ENCODE assay signal across 10 cellular contexts in the genomic region with DNA sequence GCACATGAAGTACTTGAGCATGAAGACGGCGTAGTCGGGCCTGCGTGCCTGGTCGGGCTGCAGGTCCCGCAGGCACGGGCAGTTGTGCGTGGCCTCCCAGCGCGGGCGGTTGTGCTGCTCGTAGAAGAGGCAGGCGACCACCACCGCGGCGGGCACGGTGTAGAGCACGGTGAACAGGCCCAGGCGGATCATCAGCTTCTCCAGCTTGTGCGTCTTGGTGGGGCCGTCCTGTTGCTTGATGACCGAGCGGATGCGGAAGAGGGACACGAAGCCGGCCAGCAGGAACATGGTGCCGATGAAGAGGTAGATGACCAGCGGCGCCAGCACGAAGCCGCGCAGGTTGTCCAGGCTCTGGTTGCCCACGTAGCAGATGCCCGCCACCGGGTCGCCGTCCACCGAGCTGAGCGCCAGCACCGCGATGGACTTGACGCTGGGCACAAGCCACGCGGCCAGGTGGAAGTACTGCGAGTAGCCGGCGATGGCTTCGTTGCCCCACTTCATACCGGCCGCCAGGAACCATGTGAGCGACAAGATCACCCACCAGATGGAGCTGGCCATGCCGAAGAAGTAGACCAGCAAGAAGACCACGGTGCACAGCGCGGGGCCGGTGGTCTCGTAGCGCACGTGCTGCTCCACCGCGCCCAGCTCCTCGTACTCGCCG. TPM values are rescaled to one million over a fixed set of nuclear protein-coding genes. Genes with fewer than 3 reads are reported as not detected.
A peak's percentile ranks its signal among the peaks of the same experiment; 100 is the strongest.
DNase-seq lines count a peak whose midpoint lies in the region; ATAC-seq, FAIRE-seq and TF ChIP-seq lines count a peak whose summit lies in the region.
"Had no signal": no experiment of that assay in that cellular context is flagged by ENCODE, and none has a peak within 500 bp of the region (broad histone marks: within the 10 kb centered on the region; RNA-seq: fewer than 3 reads in every experiment).

No MANE protein-coding gene starts in this region.

- no peak for TF ChIP-seq POLR2A in testis (IDR thresholded peaks at IDR 0.05)

- H3K4me1 ChIP-seq in astrocyte (ENCODE audit: insufficient read depth, low read length) (peaks cover 19% of the 10 kb centered on the region), testis (peaks cover 3% of the 10 kb centered on the region)

- no peaks in the 10 kb centered on the region for H3K9me3 Mint-ChIP-seq in T-helper 2 cell treated with Interferon-gamma antibody and Interleukin-4, amounts not matched to agents 5 μg/mL and 100 μg/mL, for 36 hours
- no peaks in the 10 kb centered on the region for H3K9me3 Mint-ChIP-seq in astrocyte (ENCODE audit: unreplicated experiment)

- peak overlapping the region; percentile 81 for H2AFZ ChIP-seq in astrocyte (ENCODE audit: low read depth, low read length)

- H3K27me3 Mint-ChIP-seq in T-helper 2 cell treated with Interferon-gamma antibody and Interleukin-4, amounts not matched to agents 5 μg/mL and 100 μg/mL, for 36 hours (ENCODE audit: low read depth), result peaks cover 75% of the 10 kb centered on the region
- no peaks in the 10 kb centered on the region for H3K27me3 Mint-ChIP-seq in astrocyte (ENCODE audit: low read depth, unreplicated experiment)

- no peaks in the 10 kb centered on the region for H3K27me3 ChIP-seq in astrocyte (ENCODE audit: insufficient read depth, low read length)
- peaks cover 6% of the 10 kb centered on the region for H3K27me3 ChIP-seq in kidney epithelial cell (ENCODE audit: control insufficient read depth, insufficient read depth, low read length)
- no peaks in the 10 kb centered on the region for H3K27me3 ChIP-seq in testis

- ATAC-seq in HG03097 (IDR thresholded peaks at IDR 0.05; ENCODE audit: low FRiP score, unreplicated experiment), result no peak

- H3K4me3 ChIP-seq in astrocyte (ENCODE audit: insufficient read depth, low read depth, low read length) (peak overlapping the region; percentile 68), kidney epithelial cell (ENCODE audit: low read depth, low read length) (peak overlapping the region; percentile 60), testis (peak overlapping the region in 1 of 2 donors; percentile 24)

- in situ Hi-C loops in G401 (cut with HindIII; ENCODE audit: low sequenced_read_pairs), result no loop called here

- WGBS in testis, 2 donors, result 50 to 51% methylated on average over 20 to 49 of the region's 64 CpGs

- no peak for FAIRE-seq in astrocyte (lab: Jason Lieb, UNC)

- peaks cover 12% of the 10 kb centered on the region for H4K20me1 ChIP-seq in astrocyte (ENCODE audit: insufficient read depth, low read length)

- peaks cover 30% of the 10 kb centered on the region for H3K79me2 ChIP-seq in astrocyte (ENCODE audit: insufficient read depth, low read length)

- peak overlapping the region; percentile 92 for H3K4me2 ChIP-seq in astrocyte (ENCODE audit: low read length)

- H3K27ac ChIP-seq in astrocyte (ENCODE audit: low read depth, low read length) (no peak overlapping the region), testis (no peak overlapping the region)
- H3K27ac ChIP-seq: neutrophil had no signal

- no peaks in the 10 kb centered on the region for H3K36me3 ChIP-seq in astrocyte (ENCODE audit: insufficient read depth, low read length)
- H3K36me3 ChIP-seq in kidney epithelial cell (ENCODE audit: control insufficient read depth, insufficient read depth, low read length), result no peaks in the 10 kb centered on the region
- no peaks in the 10 kb centered on the region for H3K36me3 ChIP-seq in testis (ENCODE audit: low read depth, missing control alignments)
- H3K36me3 ChIP-seq: neutrophil had no signal

- DNase-seq in T-helper 2 cell treated with Interferon-gamma antibody and Interleukin-4, amounts not matched to agents 5 μg/mL and 100 μg/mL, for 36 hours (ENCODE audit: low spot score), result no peak
- DNase-seq in T-helper 2 cell, result no peak
- peak; percentile 29 for DNase-seq in astrocyte (ENCODE audit: low read depth)
- no peak for DNase-seq in kidney epithelial cell (ENCODE audit: low read depth)
- peak; percentile 42 for DNase-seq in testis
- DNase-seq in kidney glomerular epithelial cell (lab: John Stamatoyannopoulos, UW), result no peak
- DNase-seq in G401 (ENCODE audit: low spot score), result no peak

- H3K36me3 Mint-ChIP-seq in T-helper 2 cell treated with Interferon-gamma antibody and Interleukin-4, amounts not matched to agents 5 μg/mL and 100 μg/mL, for 36 hours (ENCODE audit: low read depth), result no peaks in the 10 kb centered on the region
- H3K36me3 Mint-ChIP-seq in astrocyte (ENCODE audit: low read depth, unreplicated experiment), result peaks cover 3% of the 10 kb centered on the region

- peaks cover 10% of the 10 kb centered on the region for H3K4me1 Mint-ChIP-seq in T-helper 2 cell treated with Interferon-gamma antibody and Interleukin-4, amounts not matched to agents 5 μg/mL and 100 μg/mL, for 36 hours (ENCODE audit: low read depth)
- H3K4me1 Mint-ChIP-seq in astrocyte (ENCODE audit: low read depth, unreplicated experiment), result peaks cover 25% of the 10 kb centered on the region

- no peak overlapping the region for H3K27ac Mint-ChIP-seq in T-helper 2 cell treated with Interferon-gamma antibody and Interleukin-4, amounts not matched to agents 5 μg/mL and 100 μg/mL, for 36 hours
- peak overlapping the region; percentile 66 for H3K27ac Mint-ChIP-seq in astrocyte (ENCODE audit: unreplicated experiment)

- TF ChIP-seq CTCF in astrocyte (IDR thresholded peaks at IDR 0.05; ENCODE audit: insufficient read depth, low read depth, low read length) (no peak), kidney epithelial cell (IDR thresholded peaks at IDR 0.05; ENCODE audit: insufficient read depth, low read length, poor library complexity, severe bottlenecking) (peak; percentile 33), testis (IDR thresholded peaks at IDR 0.05) (peak in 1 of 3 experiments; percentile 4)

- H3K9me3 ChIP-seq in astrocyte (ENCODE audit: insufficient read depth, low read depth, low read length) (no peaks in the 10 kb centered on the region), testis (no peaks in the 10 kb centered on the region)
- H3K9me3 ChIP-seq: neutrophil had no signal

- intact Hi-C loops in testis (cut with DNase I; ENCODE audit: low total_unique reads), result loop anchor here (10.0 kb wide), 1 partner anchor 1135 kb away; no protein-coding TSS in a partner anchor

- H3K4me3 Mint-ChIP-seq in T-helper 2 cell treated with Interferon-gamma antibody and Interleukin-4, amounts not matched to agents 5 μg/mL and 100 μg/mL, for 36 hours, result peak overlapping the region; percentile 63
- H3K4me3 Mint-ChIP-seq in astrocyte (ENCODE audit: unreplicated experiment), result peak overlapping the region; percentile 87

- H3K9ac ChIP-seq in astrocyte (ENCODE audit: low read length), result peak overlapping the region; percentile 64

RNA-seq across cellular contexts. Expression of a gene that starts 2.3 kb away (rescaled TPM):
- total RNA-seq in astrocyte (17.2 and 30.9 TPM in 2 replicates), kidney epithelial cell (12.7 and 18.7 TPM in 2 replicates), testis (10 to 100 TPM; 13.0 to 16.4 TPM)
- 4.9 TPM for polyA plus RNA-seq in testis (ENCODE audit: insufficient read depth, low read depth, low replicate concordance)
- 0.14 and 0.18 TPM in 2 replicates for total RNA-seq in G401 (2014; rRNA removed; shearing (Covaris generic))

RNA-seq across cellular contexts. Expression of a gene that starts 34.6 kb away (rescaled TPM):
- total RNA-seq in astrocyte (not detected in 2 replicates), kidney epithelial cell (not detected in 2 replicates), testis (under 1 TPM in 1 of 2 donors, not detected in 1; 0.31 TPM)
- not detected for polyA plus RNA-seq in testis (ENCODE audit: insufficient read depth, low read depth, low replicate concordance)
- total RNA-seq in G401 (2014; rRNA removed; shearing (Covaris generic)), result not detected in 2 replicates
- total RNA-seq: RPMI7951 had no signal

Comparison
In these comparisons a context has a peak if more than half of its experiments do, and no peak if none do; other contexts are left out.
1. DNase-seq: peak in astrocyte (single experiment) and testis (single experiment); none in T-helper 2 cell treated with Interferon-gamma antibody and Interleukin-4, amounts not matched to agents 5 μg/mL and 100 μg/mL, for 36 hours (single experiment), T-helper 2 cell (0 of 5), kidney epithelial cell (single experiment), kidney glomerular epithelial cell (single experiment) and G401 (single experiment).
2. RNA of a gene that starts 2.3 kb away (total RNA-seq): 17.2 to 30.9 TPM in astrocyte, 13.0 to 16.4 TPM in testis and 12.7 to 18.7 TPM in kidney epithelial cell; 0.14 to 0.18 TPM in G401; every median in the first group is over 10 times any median in the second.